ENCODE assay signal across 1 cellular context in the genomic region with DNA sequence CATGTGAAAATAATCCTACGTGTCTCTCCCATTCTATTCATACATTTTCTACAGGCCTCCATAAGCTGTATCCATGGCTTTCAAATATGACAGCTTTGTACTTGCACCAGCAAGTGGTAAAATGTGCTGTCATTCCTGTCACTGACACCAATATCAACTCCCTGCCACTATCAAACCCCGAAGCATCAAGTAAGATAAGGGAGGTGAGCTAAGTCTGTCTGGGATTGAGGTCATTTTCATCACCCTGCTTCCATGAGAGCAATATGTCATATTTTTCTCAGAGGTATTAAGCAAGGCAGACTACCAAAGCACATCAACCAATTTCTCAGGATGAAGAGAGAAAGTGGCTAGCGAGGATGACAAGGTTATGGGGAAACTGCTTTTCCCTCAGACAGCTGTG.
TF ChIP-seq lines count a peak whose summit lies in the region.

No MANE protein-coding gene starts in this region.

TF ChIP-seq in K562, 482 proteins besides CTCF, POLR2A, EP300 and RAD21 (continued from another document):
- TF ChIP-seq, protein P1, sequence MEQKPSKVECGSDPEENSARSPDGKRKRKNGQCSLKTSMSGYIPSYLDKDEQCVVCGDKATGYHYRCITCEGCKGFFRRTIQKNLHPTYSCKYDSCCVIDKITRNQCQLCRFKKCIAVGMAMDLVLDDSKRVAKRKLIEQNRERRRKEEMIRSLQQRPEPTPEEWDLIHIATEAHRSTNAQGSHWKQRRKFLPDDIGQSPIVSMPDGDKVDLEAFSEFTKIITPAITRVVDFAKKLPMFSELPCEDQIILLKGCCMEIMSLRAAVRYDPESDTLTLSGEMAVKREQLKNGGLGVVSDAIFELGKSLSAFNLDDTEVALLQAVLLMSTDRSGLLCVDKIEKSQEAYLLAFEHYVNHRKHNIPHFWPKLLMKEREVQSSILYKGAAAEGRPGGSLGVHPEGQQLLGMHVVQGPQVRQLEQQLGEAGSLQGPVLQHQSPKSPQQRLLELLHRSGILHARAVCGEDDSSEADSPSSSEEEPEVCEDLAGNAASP (IDR thresholded peaks at IDR 0.05): no peak
- TF ChIP-seq U2AF2 (optimal IDR thresholded peaks at IDR 0.05; ENCODE audit: low read depth, low read length): no peak
- TF ChIP-seq ZC3H8 (IDR thresholded peaks at IDR 0.05): no peak
- TF ChIP-seq JUND (IDR thresholded peaks at IDR 0.05; ENCODE audit: borderline replicate concordance, low read depth, low read length): peak; percentile 71; the same call in 1 of the 2 replicates
- TF ChIP-seq JUND (tag; IDR thresholded peaks at IDR 0.05; ENCODE audit: borderline replicate concordance, low read depth, low read length): no peak; the same call in 2 of the 3 replicates
- TF ChIP-seq, protein P2, sequence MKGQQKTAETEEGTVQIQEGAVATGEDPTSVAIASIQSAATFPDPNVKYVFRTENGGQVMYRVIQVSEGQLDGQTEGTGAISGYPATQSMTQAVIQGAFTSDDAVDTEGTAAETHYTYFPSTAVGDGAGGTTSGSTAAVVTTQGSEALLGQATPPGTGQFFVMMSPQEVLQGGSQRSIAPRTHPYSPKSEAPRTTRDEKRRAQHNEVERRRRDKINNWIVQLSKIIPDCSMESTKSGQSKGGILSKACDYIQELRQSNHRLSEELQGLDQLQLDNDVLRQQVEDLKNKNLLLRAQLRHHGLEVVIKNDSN (CRISPR knock-in tag; IDR thresholded peaks at IDR 0.05): no peak
- peak; percentile 19; the same call in 1 of the 2 replicates for TF ChIP-seq TEAD4 (IDR thresholded peaks at IDR 0.05; ENCODE audit: low read length)
- no peak for TF ChIP-seq TEAD4 (CRISPR knock-in tag; IDR thresholded peaks at IDR 0.05; ENCODE audit: borderline replicate concordance)
